In genomic region chr20:61879694-61880093, GRCh38 we compare ENCODE assay signal across 17 cellular contexts.
A peak's percentile ranks its signal among the peaks of the same experiment; 100 is the strongest.
DNase-seq lines count a peak whose midpoint lies in the region; ATAC-seq, FAIRE-seq and TF ChIP-seq lines count a peak whose summit lies in the region.
"Had no signal": no experiment of that assay in that cellular context is flagged by ENCODE, and none has a peak within 500 bp of the region (broad histone marks: within the 10 kb centered on the region; RNA-seq: fewer than 3 reads in every experiment).

No MANE protein-coding gene starts in this region.

- CTCF ChIA-PET in H1 (lab: Charles Lee; ENCODE audit: partially characterized antibody) (no interaction called here), Caco-2 (lab: Charles Lee) (no interaction called here)

- no peak overlapping the region for H3K14ac ChIP-seq in H1 (ENCODE audit: insufficient read length)

- POLR2A ChIA-PET in H1 (lab: Charles Lee; ENCODE audit: partially characterized antibody) = no interaction called here
- POLR2A ChIA-PET in Caco-2 (lab: Charles Lee) = no interaction called here

- TF ChIP-seq POLR2A in H1 (IDR thresholded peaks at IDR 0.05; ENCODE audit: control extremely low read depth in 1 of 2, low read depth in 2 of 2, low read length in 2 of 2) (no peak), GM18505 (IDR thresholded peaks at IDR 0.05; ENCODE audit: borderline replicate concordance, extremely low read depth, insufficient read depth, insufficient read length) (no peak)

- no peaks in the 10 kb centered on the region for H3K79me1 ChIP-seq in H1 (ENCODE audit: low read depth, low read length)

- no peak overlapping the region for H3K27ac Mint-ChIP-seq in Caco-2 (ENCODE audit: unreplicated experiment)
- H3K27ac Mint-ChIP-seq: CD4-positive, alpha-beta memory T cell had no signal

- no peaks in the 10 kb centered on the region for H3K4me1 ChIP-seq in right atrium auricular region
- H3K4me1 ChIP-seq in H1 (replicated peaks in 1 of 4; ENCODE audit: control insufficient read depth in 3 of 4, insufficient read depth in 4 of 4, low read length in 3 of 4) = no peaks in the 10 kb centered on the region
- no peaks in the 10 kb centered on the region for H3K4me1 ChIP-seq in Caco-2

- 91% methylated on average over 19 of the region's 19 CpGs; no CpG with 5 or more reads in 1 of the 2 experiments for WGBS in H1 (ENCODE audit: extremely low coverage in 1 of 2, insufficient coverage in 1 of 2, insufficient read length in 1 of 2, insufficient replicate concordance in 2 of 2, low coverage in 1 of 2, low lambda C conversion rate in 2 of 2, missing lambda C conversion rate in 1 of 2), 2 experiments

- no peak overlapping the region for H2AFZ ChIP-seq in H1 (ENCODE audit: low read length)

- H3K27me3 Mint-ChIP-seq in Caco-2 (ENCODE audit: insufficient read depth, unreplicated experiment) = peaks cover 69% of the 10 kb centered on the region

- BruUV-seq in Caco-2 (replicated peaks; lab: Mats Ljungman, UMichigan) = no TSS peak

- TF ChIP-seq RAD21 in H1 (IDR thresholded peaks at IDR 0.05 in 1 of 2, conservative IDR thresholded peaks at IDR 0.05 in 1 of 2; ENCODE audit: low read depth in 2 of 2, low read length in 2 of 2) = no peak

- H3K4me3 ChIP-seq in right atrium auricular region (no peak overlapping the region), H1 (ENCODE audit: extremely low read depth in 1 of 4, insufficient read depth in 2 of 4, low read depth in 3 of 4, low read length in 4 of 4) (no peak overlapping the region), Caco-2 (ENCODE audit: low read depth, low read length) (no peak overlapping the region)
- H3K4me3 ChIP-seq: GM12878 had no signal

- no peak overlapping the region for H4K91ac ChIP-seq in H1 (replicated peaks; ENCODE audit: insufficient read length, low read length)

- H3K36me3 ChIP-seq in right atrium auricular region = no peaks in the 10 kb centered on the region
- no peaks in the 10 kb centered on the region for H3K36me3 ChIP-seq in H1 (ENCODE audit: control insufficient read depth in 2 of 4, insufficient read depth in 4 of 4, low read length in 3 of 4)
- no peaks in the 10 kb centered on the region for H3K36me3 ChIP-seq in Caco-2 (ENCODE audit: control insufficient read depth, insufficient read depth, low read length)

- no peaks in the 10 kb centered on the region for H3K79me2 ChIP-seq in H1 (ENCODE audit: control insufficient read depth in 1 of 2, insufficient read depth in 2 of 2, low read length in 2 of 2)

- H3K4me3 Mint-ChIP-seq in Caco-2 (ENCODE audit: unreplicated experiment) = no peak overlapping the region

- H3K4me1 Mint-ChIP-seq in Caco-2 (ENCODE audit: low read depth, unreplicated experiment) = no peaks in the 10 kb centered on the region
- H3K4me1 Mint-ChIP-seq: CD4-positive, alpha-beta memory T cell had no signal

- no peak overlapping the region for H3K4me2 ChIP-seq in H1 (ENCODE audit: insufficient read depth in 1 of 2, low read depth in 2 of 2, low read length in 2 of 2)

- H3K9me3 ChIP-seq in right atrium auricular region (no peaks in the 10 kb centered on the region), H1 (ENCODE audit: insufficient read depth in 2 of 2, low read depth in 1 of 2, low read length in 1 of 2) (no peaks in the 10 kb centered on the region), Caco-2 (0 out of 2 replicates have a peak, but pooled peaks cover 3% of the 10 kb centered on the region)

- no peak overlapping the region for H4K8ac ChIP-seq in H1 (ENCODE audit: extremely low read depth, insufficient read depth, low read length)

- no peak overlapping the region for H3K18ac ChIP-seq in H1 (ENCODE audit: extremely low read depth, low read length)

- no peaks in the 10 kb centered on the region for H3K27me3 ChIP-seq in right atrium auricular region
- no peaks in the 10 kb centered on the region; a peak in 2 of 7 replicates for H3K27me3 ChIP-seq in H1 (replicated peaks in 1 of 4; ENCODE audit: control insufficient read depth in 3 of 4, extremely low read depth in 1 of 4, insufficient read depth in 3 of 4, low read length in 3 of 4)
- H3K27me3 ChIP-seq in Caco-2 (replicated peaks; ENCODE audit: control insufficient read depth, insufficient read depth, low read length) = peaks cover 18% of the 10 kb centered on the region

- no peak overlapping the region for H3K4ac ChIP-seq in H1 (replicated peaks; ENCODE audit: insufficient read length, low read depth, low read length)

- no peak overlapping the region for H2BK5ac ChIP-seq in H1 (ENCODE audit: low read depth, low read length)

- no peak overlapping the region; the same call in 1 of the 2 replicates for H2AK5ac ChIP-seq in H1 (ENCODE audit: low read depth, low read length)

- H2BK15ac ChIP-seq in H1 (ENCODE audit: low read length) = no peak overlapping the region

- H3K56ac ChIP-seq in H1 (replicated peaks; ENCODE audit: insufficient read length, low read depth, low read length) = no peak overlapping the region

- DNase-seq in Right ventricle myocardium superior = peak; percentile 4
- DNase-seq in right atrium auricular region (ENCODE audit: low spot score) = no peak
- DNase-seq in H1 (ENCODE audit: low read depth in 1 of 2, low spot score in 2 of 2) = no peak
- DNase-seq in Caco-2 = no peak
- DNase-seq: C1 segment of cervical spinal cord; CD4-positive, alpha-beta memory T cell; COR-L47; DMS79; EL; GDM1; GOT3; H7; HCEC 1CT had no signal

- ATAC-seq in Right ventricle myocardium superior (ENCODE audit: poor library complexity) = no peak
- ATAC-seq in GM18505 (IDR thresholded peaks at IDR 0.05; ENCODE audit: unreplicated experiment) = no peak
- ATAC-seq: GM12878 had no signal

- no peak for TF ChIP-seq EP300 in H1 (IDR thresholded peaks at IDR 0.05; ENCODE audit: borderline replicate concordance in 1 of 2, low read depth in 2 of 2, low read length in 2 of 2)

- no peak overlapping the region for H2BK120ac ChIP-seq in H1 (replicated peaks; ENCODE audit: low read depth, low read length)

- no peak overlapping the region for H3K23ac ChIP-seq in H1 (ENCODE audit: insufficient read length)

- no peaks in the 10 kb centered on the region for H3K36me3 Mint-ChIP-seq in Caco-2 (ENCODE audit: insufficient read depth, unreplicated experiment)
- H3K36me3 Mint-ChIP-seq: CD4-positive, alpha-beta memory T cell had no signal

- TF ChIP-seq CTCF in right atrium auricular region (IDR thresholded peaks at IDR 0.05) (no peak), H1 (IDR thresholded peaks at IDR 0.05; ENCODE audit: control extremely low read depth in 1 of 3, insufficient read depth in 1 of 3, low read depth in 1 of 3, low read length in 3 of 3) (no peak), Caco-2 (IDR thresholded peaks at IDR 0.05; ENCODE audit: insufficient read depth in 1 of 2, low read depth in 1 of 2, low read length in 1 of 2, severe bottlenecking in 1 of 2, unreplicated experiment in 1 of 2) (no peak)

- no peaks in the 10 kb centered on the region for H3K9me3 Mint-ChIP-seq in Caco-2 (ENCODE audit: unreplicated experiment)

- H2BK20ac ChIP-seq in H1 (ENCODE audit: low read length) = no peak overlapping the region

- H3K9ac ChIP-seq in H1 (replicated peaks in 1 of 4; ENCODE audit: extremely low read depth in 1 of 4, low read depth in 3 of 4, low read length in 3 of 4) = no peak overlapping the region

- H3K27ac ChIP-seq in right atrium auricular region (no peak overlapping the region), H1 (ENCODE audit: low read depth, low read length) (no peak overlapping the region)

- FAIRE-seq in H1 (lab: Jason Lieb, UNC) = no peak
- FAIRE-seq: GM12878, GM18507 had no signal

- H2BK12ac ChIP-seq in H1 (ENCODE audit: low read depth, low read length) = no peak overlapping the region

- H4K5ac ChIP-seq in H1 (ENCODE audit: insufficient read length, low read depth, low read length) = no peak overlapping the region

- H4K20me1 ChIP-seq in H1 (replicated peaks in 1 of 2; ENCODE audit: control insufficient read depth in 1 of 2, insufficient read depth in 2 of 2, low read length in 2 of 2) = no peaks in the 10 kb centered on the region

- intact Hi-C loops in Right ventricle myocardium superior (cut with DNase I) = no loop called here
- intact Hi-C loops in Caco-2 (cut with micrococcal nuclease; ENCODE audit: unreplicated experiment) = no loop called here

- H3K23me2 ChIP-seq in H1 (ENCODE audit: low read depth, low read length) = no peaks in the 10 kb centered on the region

TF ChIP-seq in PFSK-1, 5 proteins besides CTCF, POLR2A, EP300 and RAD21 (continues in another document):
- TF ChIP-seq TAF1 (IDR thresholded peaks at IDR 0.05; ENCODE audit: borderline replicate concordance, insufficient read depth, low read length) = no peak

TF ChIP-seq in H1, 55 proteins besides CTCF, POLR2A, EP300 and RAD21:
- peak; percentile 46; the same call in 1 of the 2 replicates for TF ChIP-seq KDM1A (IDR thresholded peaks at IDR 0.05; ENCODE audit: borderline replicate concordance, low read length)
- TF ChIP-seq KDM4A (IDR thresholded peaks at IDR 0.05; ENCODE audit: low read depth, low read length, severe bottlenecking) = no peak
- TF ChIP-seq NANOG (IDR thresholded peaks at IDR 0.05; ENCODE audit: insufficient read depth, low read depth, low read length, poor library complexity, severe bottlenecking) = no peak
- TF ChIP-seq POU5F1 (IDR thresholded peaks at IDR 0.05; ENCODE audit: low read depth, low read length) = no peak
- no peak for TF ChIP-seq RBBP5 (IDR thresholded peaks at IDR 0.05; ENCODE audit: borderline replicate concordance, low read depth, low read length)
- TF ChIP-seq RXRA (IDR thresholded peaks at IDR 0.05; ENCODE audit: insufficient read depth, low read depth, low read length) = no peak
- no peak for TF ChIP-seq GTF2F1 (IDR thresholded peaks at IDR 0.05; ENCODE audit: borderline replicate concordance, low read depth, low read length)
- no peak for TF ChIP-seq E2F6 (IDR thresholded peaks at IDR 0.05)
- no peak for TF ChIP-seq ASH2L (IDR thresholded peaks at IDR 0.05; ENCODE audit: low read length)
